Comparison of ENCODE assay signal across 10 cellular contexts in genomic region chr21:35705237-35705887, GRCh38.
"Had no signal": no experiment of that assay in that cellular context is flagged by ENCODE, and none has a peak within 500 bp of the region (broad histone marks: within the 10 kb centered on the region; RNA-seq: fewer than 3 reads in every experiment).

No MANE protein-coding gene starts in this region.

- H3K36me3 ChIP-seq: HAP-1 had no signal

- H2AFZ ChIP-seq: GM23248 had no signal

- H3K27ac Mint-ChIP-seq: HFFc6, IgD-negative memory B cell had no signal

- FAIRE-seq: HepG2 had no signal

- H3K9me3 Mint-ChIP-seq: HFFc6 had no signal

- H3K4me1 Mint-ChIP-seq: IgD-negative memory B cell had no signal

- H3K4me3 ChIP-seq: GM23248, HAP-1 had no signal

- H3K9ac ChIP-seq: GM23248 had no signal

- H3K9me3 ChIP-seq: HAP-1 had no signal

- H3K4me3 Mint-ChIP-seq: HFFc6, IgD-negative memory B cell had no signal

- DNase-seq: GM23248, GOT3, H7, HFFc6, KG1 had no signal

- H3K4me1 ChIP-seq: HAP-1 had no signal

- H3K27ac ChIP-seq: GM23248, HL-60 had no signal

- ATAC-seq: HCT116, HepG2 had no signal

- H3K36me3 Mint-ChIP-seq: IgD-negative memory B cell had no signal
